8 cellular contexts compared by ENCODE assay signal in the genomic region with DNA sequence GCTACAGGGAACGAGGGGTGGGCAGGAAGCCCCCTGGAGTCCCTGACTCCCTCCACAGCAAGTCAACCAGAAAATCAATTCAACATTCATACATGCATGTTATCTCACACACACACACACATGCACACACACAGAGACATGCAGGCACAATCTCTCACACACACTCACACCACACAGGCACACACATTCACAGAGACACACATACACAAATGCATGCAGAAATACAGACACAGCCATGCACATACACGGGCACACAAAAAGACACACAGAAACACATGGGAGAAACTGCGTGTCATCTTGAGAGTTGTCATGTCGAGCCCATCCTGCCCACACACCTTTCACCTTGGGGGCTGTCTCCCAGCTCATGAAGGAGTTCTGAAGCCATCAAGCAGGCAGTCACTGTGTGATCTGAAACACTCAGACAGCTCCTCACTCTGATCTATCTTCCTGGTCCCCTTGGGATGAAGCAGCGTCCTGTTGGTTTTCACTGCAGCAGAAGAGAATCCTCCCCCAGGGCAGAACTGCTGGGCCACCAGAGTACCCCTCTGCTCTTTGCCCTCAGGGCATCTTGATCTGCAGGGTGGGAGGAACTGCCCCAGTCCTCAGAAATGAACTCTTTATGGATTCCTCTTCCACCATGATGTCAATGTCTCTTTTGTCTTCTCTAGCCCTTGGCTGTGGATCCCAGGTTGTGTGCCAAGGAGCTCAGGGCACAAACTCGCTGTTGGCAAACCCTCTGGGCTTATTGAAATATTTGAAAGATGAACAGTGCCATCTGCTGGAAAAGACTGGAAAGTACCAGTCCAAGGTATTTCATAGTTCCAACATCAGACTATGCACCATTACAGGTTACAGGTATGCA. TPM values are rescaled to one million over a fixed set of nuclear protein-coding genes. Genes with fewer than 3 reads are reported as not detected.
DNase-seq lines count a peak whose midpoint lies in the region; ATAC-seq and TF ChIP-seq lines count a peak whose summit lies in the region.

No MANE protein-coding gene starts in this region.

- TF ChIP-seq CTCF in ascending aorta (IDR thresholded peaks at IDR 0.05), result peak; percentile 67 to 78 (median 77)
- peak; percentile 53 to 82 for TF ChIP-seq CTCF in right atrium auricular region (IDR thresholded peaks at IDR 0.05)
- peak; percentile 56 for TF ChIP-seq CTCF in retinal pigment epithelial cell (conservative IDR thresholded peaks at IDR 0.05; ENCODE audit: low read depth, low read length)

- no peaks in the 10 kb centered on the region for H3K9me3 ChIP-seq in ascending aorta
- H3K9me3 ChIP-seq in right atrium auricular region, result no peaks in the 10 kb centered on the region

- peaks cover 16% of the 10 kb centered on the region for H3K27me3 ChIP-seq in ascending aorta
- H3K27me3 ChIP-seq in right atrium auricular region, result peaks cover 15 to 30% of the 10 kb centered on the region in 2 donors

- H3K36me3 ChIP-seq in ascending aorta (no peaks in the 10 kb centered on the region), right atrium auricular region (no peaks in the 10 kb centered on the region)

- H3K4me3 ChIP-seq in ascending aorta (no peak overlapping the region), right atrium auricular region (no peak overlapping the region), retinal pigment epithelial cell (ENCODE audit: low read length) (no peak overlapping the region)

- intact Hi-C loops in ascending aorta (cut with DNase I), result loop anchor here (1.0 to 5.0 kb wide), 2 partner anchors 82 to 184 kb away; no protein-coding TSS in a partner anchor

- DNase-seq in COLO668 (lab: John Stamatoyannopoulos, UW; ENCODE audit: unreplicated experiment) (peak; percentile 45), LoVo (ENCODE audit: low spot score) (peak; percentile 73), SK-N-DZ (ENCODE audit: low spot score) (peak; percentile 49), ascending aorta (ENCODE audit: low spot score in 2 of 2) (peak in 1 of 2 donors; percentile 69), right atrium auricular region (ENCODE audit: low spot score) (no peak), retinal pigment epithelial cell (ENCODE audit: low read depth) (no peak)

- H3K27ac ChIP-seq in ascending aorta, result no peak overlapping the region
- H3K27ac ChIP-seq in right atrium auricular region, result no peak overlapping the region

- H3K4me1 ChIP-seq in ascending aorta (no peaks in the 10 kb centered on the region), right atrium auricular region (peaks cover 0 to 10% of the 10 kb centered on the region in 2 donors)

- ATAC-seq in GM19025 (IDR thresholded peaks at IDR 0.05; ENCODE audit: low read depth, unreplicated experiment) (peak; percentile 58), HG02884 (IDR thresholded peaks at IDR 0.05; ENCODE audit: unreplicated experiment) (no peak)

RNA-seq across cellular contexts. Expression of a gene that starts 8.8 kb away (rescaled TPM):
- not detected in 2 replicates for polyA plus RNA-seq in SK-N-DZ (2014; cell fraction: cytosol; rRNA removed)
- not detected in 2 replicates for polyA plus RNA-seq in SK-N-DZ (2014; cell fraction: nucleus; rRNA removed)
- total RNA-seq in ascending aorta (not detected), right atrium auricular region (not detected)

RNA-seq across cellular contexts. Expression of a gene that starts 52.4 kb away (rescaled TPM):
- polyA plus RNA-seq in SK-N-DZ (2014; cell fraction: cytosol; rRNA removed), result 0.65 and 3.8 TPM in 2 replicates
- polyA plus RNA-seq in SK-N-DZ (2014; cell fraction: nucleus; rRNA removed), result 1.1 and 1.5 TPM in 2 replicates
- 24.2 TPM for total RNA-seq in ascending aorta
- 1 to 10 TPM; 1.4 to 2.0 TPM for total RNA-seq in right atrium auricular region

RNA-seq across cellular contexts. Expression of a gene that starts 52.8 kb away (rescaled TPM):
- polyA plus RNA-seq in SK-N-DZ (2014; cell fraction: cytosol; rRNA removed), result 0.40 and 0.60 TPM in 2 replicates
- polyA plus RNA-seq in SK-N-DZ (2014; cell fraction: nucleus; rRNA removed), result 0.64 and 0.92 TPM in 2 replicates
- total RNA-seq in ascending aorta, result 3.8 TPM
- total RNA-seq in right atrium auricular region, result under 1 TPM; 0.11 to 0.31 TPM

Comparison
In these comparisons a context has a peak if more than half of its experiments do, and no peak if none do; other contexts are left out.
1. DNase-seq: peak in COLO668 (single experiment), LoVo (single experiment) and SK-N-DZ (single experiment); none in right atrium auricular region (single experiment) and retinal pigment epithelial cell (single experiment).
2. Peak in every context shown above with its lines, with median percentiles within 50 percentile points of each other: CTCF ChIP-seq.